Comparison of ENCODE assay signal across 22 cellular contexts in genomic region chr11:74437441-74437840, GRCh38. TPM values are rescaled to one million over a fixed set of nuclear protein-coding genes. Genes with fewer than 3 reads are reported as not detected.
A peak's percentile ranks its signal among the peaks of the same experiment; 100 is the strongest.
DNase-seq lines count a peak whose midpoint lies in the region; TF ChIP-seq lines count a peak whose summit lies in the region.
"Had no signal": no experiment of that assay in that cellular context is flagged by ENCODE, and none has a peak within 500 bp of the region (broad histone marks: within the 10 kb centered on the region; RNA-seq: fewer than 3 reads in every experiment).

No MANE protein-coding gene starts in this region.

- H3K27ac Mint-ChIP-seq in activated naive CD4-positive, alpha-beta T cell treated with anti-CD3 and anti-CD28 coated beads for 36 hours, result no peak overlapping the region
- no peak overlapping the region for H3K27ac Mint-ChIP-seq in glutamatergic neuron (ENCODE audit: unreplicated experiment)

- no peaks in the 10 kb centered on the region for H3K79me2 ChIP-seq in hepatocyte

- intact Hi-C loops in activated naive CD4-positive, alpha-beta T cell treated with anti-CD3 and anti-CD28 coated beads for 36 hours (cut with micrococcal nuclease), result no loop called here

- TF ChIP-seq CTCF in brain microvascular endothelial cell (IDR thresholded peaks at IDR 0.05; ENCODE audit: low read depth, low read length, missing control alignments) (no peak), hepatocyte (IDR thresholded peaks at IDR 0.05; ENCODE audit: poor library complexity) (no peak), glutamatergic neuron (IDR thresholded peaks at IDR 0.05; ENCODE audit: partially characterized antibody, unreplicated experiment) (no peak)

- H3K4me3 ChIP-seq in brain microvascular endothelial cell (ENCODE audit: low read depth, low read length) (no peak overlapping the region), hepatocyte (no peak overlapping the region)
- H3K4me3 ChIP-seq: gastrocnemius medialis, psoas muscle, SJCRH30, upper lobe of left lung had no signal

- no peak overlapping the region for H3K4me3 Mint-ChIP-seq in activated naive CD4-positive, alpha-beta T cell treated with anti-CD3 and anti-CD28 coated beads for 36 hours
- H3K4me3 Mint-ChIP-seq in glutamatergic neuron (ENCODE audit: unreplicated experiment), result no peak overlapping the region

- peak overlapping the region; percentile 48 for H3K27ac ChIP-seq in brain microvascular endothelial cell
- peak overlapping the region; percentile 8 for H3K27ac ChIP-seq in hepatocyte
- H3K27ac ChIP-seq: gastrocnemius medialis, psoas muscle, SJCRH30, upper lobe of left lung had no signal

- H3K9me3 ChIP-seq in hepatocyte (ENCODE audit: low read depth), result no peaks in the 10 kb centered on the region
- H3K9me3 ChIP-seq: gastrocnemius medialis, psoas muscle, SJCRH30, upper lobe of left lung had no signal

- H3K4me2 ChIP-seq in hepatocyte, result no peak overlapping the region

- peak; percentile 29 for DNase-seq in LHCN-M2 (ENCODE audit: low read depth)
- DNase-seq in brain microvascular endothelial cell, result peak; percentile 29
- DNase-seq in hepatocyte (ENCODE audit: low spot score), result no peak
- DNase-seq in renal cortical epithelial cell (ENCODE audit: low read depth), result peak; percentile 90
- DNase-seq in activated gamma-delta T cell (lab: John Stamatoyannopoulos, UW), result no peak
- no peak for DNase-seq in activated naive CD4-positive, alpha-beta T cell treated with anti-CD3 and anti-CD28 coated beads for 36 hours
- no peak for DNase-seq in glutamatergic neuron
- no peak for DNase-seq in NCI-H2227 treated with DMSO at 0.1 percent for 48 hours (lab: John Stamatoyannopoulos, UW)
- DNase-seq: activated CD4-positive, alpha-beta T cell treated with anti-CD3 and anti-CD28 coated beads for 48 hours; activated naive CD4-positive, alpha-beta T cell treated with anti-CD3 and anti-CD28 coated beads, Interleukin-2, amount 50 U/mL, for 16 hours; activated T-cell treated with anti-CD3 and anti-CD28 coated beads, Interleukin-2, amount 50 U/mL, for 48 hours; central memory CD4-positive, alpha-beta T cell; gastrocnemius medialis; GOT3; Kasumi-1; NCI-H1694; NCI-H2171 treated with DMSO at 0.1 percent for 48 hours; NCI-H526 treated with DMSO at 0.1 percent for 48 hours; psoas muscle; SJCRH30; upper lobe of left lung had no signal

- WGBS in hepatocyte (ENCODE audit: low lambda C conversion rate, missing lambda C conversion rate), result 87% methylated on average over 1 of the region's 1 CpG

- CTCF ChIA-PET in activated naive CD4-positive, alpha-beta T cell treated with anti-CD3 and anti-CD28 coated beads for 36 hours (lab: Charles Lee), result interaction anchor here (1.6 to 4.3 kb wide), 3 partner anchors 11 to 182 kb away, joined by 5 to 32 read pairs (median 6); no protein-coding TSS in a partner anchor

- H3K36me3 Mint-ChIP-seq in activated naive CD4-positive, alpha-beta T cell treated with anti-CD3 and anti-CD28 coated beads for 36 hours (ENCODE audit: low read depth), result no peaks in the 10 kb centered on the region
- no peaks in the 10 kb centered on the region for H3K36me3 Mint-ChIP-seq in glutamatergic neuron (ENCODE audit: unreplicated experiment)

- H3K9me2 ChIP-seq in hepatocyte (replicated peaks; ENCODE audit: insufficient read depth), result no peaks in the 10 kb centered on the region

- peaks cover 6% of the 10 kb centered on the region for H3K4me1 ChIP-seq in hepatocyte (ENCODE audit: insufficient read depth)
- H3K4me1 ChIP-seq: SJCRH30, upper lobe of left lung had no signal

- H3K4me1 Mint-ChIP-seq in activated naive CD4-positive, alpha-beta T cell treated with anti-CD3 and anti-CD28 coated beads for 36 hours (ENCODE audit: low read depth), result peaks cover 2% of the 10 kb centered on the region
- H3K4me1 Mint-ChIP-seq in glutamatergic neuron (ENCODE audit: low read depth, unreplicated experiment), result peaks cover 4% of the 10 kb centered on the region

- H3K36me3 ChIP-seq in brain microvascular endothelial cell (replicated peaks), result no peaks in the 10 kb centered on the region
- no peaks in the 10 kb centered on the region for H3K36me3 ChIP-seq in hepatocyte (replicated peaks; ENCODE audit: insufficient read depth, low read depth)
- H3K36me3 ChIP-seq: gastrocnemius medialis, SJCRH30, upper lobe of left lung had no signal

- no peaks in the 10 kb centered on the region for H3K27me3 Mint-ChIP-seq in activated naive CD4-positive, alpha-beta T cell treated with anti-CD3 and anti-CD28 coated beads for 36 hours (ENCODE audit: low read depth)
- H3K27me3 Mint-ChIP-seq in glutamatergic neuron (ENCODE audit: unreplicated experiment), result no peaks in the 10 kb centered on the region

- H3K27me3 ChIP-seq in brain microvascular endothelial cell (replicated peaks) (no peaks in the 10 kb centered on the region), hepatocyte (no peaks in the 10 kb centered on the region)
- H3K27me3 ChIP-seq: gastrocnemius medialis, SJCRH30, upper lobe of left lung had no signal

- H2AFZ ChIP-seq in hepatocyte, result no peak overlapping the region

- H3K9me3 Mint-ChIP-seq in activated naive CD4-positive, alpha-beta T cell treated with anti-CD3 and anti-CD28 coated beads for 36 hours, result peaks cover 11% of the 10 kb centered on the region
- H3K9me3 Mint-ChIP-seq in glutamatergic neuron (ENCODE audit: unreplicated experiment), result no peaks in the 10 kb centered on the region

- H4K20me1 ChIP-seq in hepatocyte (ENCODE audit: insufficient read depth, poor library complexity, severe bottlenecking), result no peaks in the 10 kb centered on the region

- in situ Hi-C loops in brain microvascular endothelial cell (cut with HindIII; ENCODE audit: low pct_ligation_motif_present, low sequenced_read_pairs), result loop anchor here (25.0 kb wide), 1 partner anchor 175 kb away; no protein-coding TSS in a partner anchor

RNA-seq across cellular contexts. Expression of gene KCNE3, which starts 29.9 kb away (rescaled TPM):
- total RNA-seq in LHCN-M2 (2014; rRNA removed), result 0.23 and 0.51 TPM in 2 replicates
- polyA plus RNA-seq in LHCN-M2 (2012), result 0.15 TPM
- total RNA-seq in hepatocyte, result 17.1 and 18.6 TPM in 2 replicates
- 8.7 and 9.6 TPM in 2 replicates for polyA plus RNA-seq in hepatocyte
- 0.52 and 11.8 TPM in 2 replicates for total RNA-seq in renal cortical epithelial cell
- not detected for total RNA-seq in activated naive CD4-positive, alpha-beta T cell treated with anti-CD3 and anti-CD28 coated beads for 36 hours
- total RNA-seq in glutamatergic neuron (ENCODE audit: unreplicated experiment), result not detected
- total RNA-seq: SJCRH30; T-helper 1 cell treated with Interleukin-12 subunit alpha and Interleukin-12 subunit beta and Interleukin-4 antibody, amounts not matched to agents 30 ng/mL and 1 ng/mL, for 36 hours had no signal

RNA-seq across cellular contexts. Expression of gene PGM2L1, which starts 39.2 kb away (rescaled TPM):
- total RNA-seq in LHCN-M2 (2014; rRNA removed) (22.6 and 27.0 TPM in 2 replicates), hepatocyte (10.0 and 12.6 TPM in 2 replicates), renal cortical epithelial cell (29.2 and 32.6 TPM in 2 replicates), glutamatergic neuron (ENCODE audit: unreplicated experiment) (97.2 TPM)
- polyA plus RNA-seq in LHCN-M2 (2012), result 6.6 TPM
- polyA plus RNA-seq in hepatocyte, result 6.7 and 7.7 TPM in 2 replicates
- 10 to 100 TPM; 11.9 to 13.4 TPM for total RNA-seq in activated naive CD4-positive, alpha-beta T cell treated with anti-CD3 and anti-CD28 coated beads for 36 hours

RNA-seq across cellular contexts. Expression of gene LIPT2, which starts 56.1 kb away (rescaled TPM):
- total RNA-seq in LHCN-M2 (2014; rRNA removed) (1.2 and 4.8 TPM in 2 replicates), hepatocyte (9.8 and 14.3 TPM in 2 replicates), renal cortical epithelial cell (4.2 and 5.0 TPM in 2 replicates), glutamatergic neuron (ENCODE audit: unreplicated experiment) (2.5 TPM)
- polyA plus RNA-seq in LHCN-M2 (2012), result 1.2 TPM
- 9.2 and 12.4 TPM in 2 replicates for polyA plus RNA-seq in hepatocyte
- total RNA-seq in activated naive CD4-positive, alpha-beta T cell treated with anti-CD3 and anti-CD28 coated beads for 36 hours, result 1 to 10 TPM; 3.1 to 5.6 TPM

Comparison
In these comparisons a context has a peak if more than half of its experiments do, and no peak if none do; other contexts are left out.
1. DNase-seq: peak in LHCN-M2 (single experiment), brain microvascular endothelial cell (single experiment) and renal cortical epithelial cell (single experiment); none in hepatocyte (single experiment), activated gamma-delta T cell (single experiment), activated naive CD4-positive, alpha-beta T cell treated with anti-CD3 and anti-CD28 coated beads for 36 hours (single experiment), glutamatergic neuron (single experiment) and NCI-H2227 treated with DMSO at 0.1 percent for 48 hours (single experiment).